In the genomic region with DNA sequence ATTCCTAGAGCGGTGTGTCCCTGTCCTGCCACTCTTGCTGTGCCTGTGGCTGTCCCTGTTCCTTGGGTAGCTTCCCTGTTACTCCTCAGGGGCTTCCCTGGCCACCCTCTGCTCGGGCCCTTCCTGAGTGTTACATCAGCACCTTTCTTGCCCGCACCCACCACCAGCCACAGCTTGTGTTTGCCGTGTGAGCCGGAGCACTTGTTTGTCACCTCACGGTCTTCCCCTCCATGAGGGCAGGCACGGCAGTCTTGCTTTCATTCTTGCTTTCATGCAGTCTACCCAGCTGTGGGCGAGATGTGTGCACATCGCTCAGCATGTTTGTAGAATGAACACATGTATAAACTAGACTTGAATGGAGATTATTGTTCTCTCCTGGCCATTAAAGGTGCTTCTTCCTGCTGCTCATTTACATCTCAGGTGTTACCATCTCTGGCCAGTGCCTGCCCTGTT, we compare ENCODE assay signal across 9 cellular contexts. TPM values are rescaled to one million over a fixed set of nuclear protein-coding genes. Genes with fewer than 3 reads are reported as not detected.
A peak's percentile ranks its signal among the peaks of the same experiment; 100 is the strongest.
DNase-seq lines count a peak whose midpoint lies in the region; ATAC-seq and TF ChIP-seq lines count a peak whose summit lies in the region.
"Had no signal": no experiment of that assay in that cellular context is flagged by ENCODE, and none has a peak within 500 bp of the region (broad histone marks: within the 10 kb centered on the region; RNA-seq: fewer than 3 reads in every experiment).

No MANE protein-coding gene starts in this region.

- DNase-seq in CD4-positive, alpha-beta memory T cell, result peak; percentile 31 to 72 (median 41)
- DNase-seq in activated CD4-positive, alpha-beta memory T cell treated with anti-CD3 and anti-CD28 coated beads for 36 hours, result peak; percentile 92
- DNase-seq in left colon, result peak; percentile 53 to 67
- DNase-seq in upper lobe of right lung, result no peak
- DNase-seq in cerebellar nuclear complex (lab: John Stamatoyannopoulos, UW), result no peak
- no peak for DNase-seq in NCI-H187 treated with DMSO at 0.1 percent for 48 hours (lab: John Stamatoyannopoulos, UW)

- H3K27ac ChIP-seq in CD4-positive, alpha-beta memory T cell (ENCODE audit: low read depth, low read length), result peak overlapping the region; percentile 17
- H3K27ac ChIP-seq in upper lobe of right lung, result no peak overlapping the region

- H3K27ac Mint-ChIP-seq in CD4-positive, alpha-beta memory T cell, result peak overlapping the region; percentile 71 to 96 (median 92)
- H3K27ac Mint-ChIP-seq in activated CD4-positive, alpha-beta memory T cell treated with anti-CD3 and anti-CD28 coated beads for 36 hours, result peak overlapping the region; percentile 99
- H3K27ac Mint-ChIP-seq: dendritic cell treated with granulocyte-macrophage colony-stimulating factor and Interleukin-4, amounts not matched to agents 40 ng/mL and 50 ng/mL, for 4 days had no signal

- intact Hi-C loops in CD4-positive, alpha-beta memory T cell (cut with micrococcal nuclease), result no loop called here
- intact Hi-C loops in activated CD4-positive, alpha-beta memory T cell treated with anti-CD3 and anti-CD28 coated beads for 36 hours (cut with micrococcal nuclease), result loop anchor here (2.0 kb wide), 1 partner anchor 44 kb away; no protein-coding TSS in a partner anchor
- intact Hi-C loops in left colon (cut with DNase I, micrococcal nuclease), result no loop called here
- intact Hi-C loops in upper lobe of right lung (cut with DNase I), result no loop called here

- H3K4me1 Mint-ChIP-seq in CD4-positive, alpha-beta memory T cell, result peaks cover 56 to 88% (median 71%) of the 10 kb centered on the region in 4 donors
- peaks cover 87% of the 10 kb centered on the region for H3K4me1 Mint-ChIP-seq in activated CD4-positive, alpha-beta memory T cell treated with anti-CD3 and anti-CD28 coated beads for 36 hours (ENCODE audit: low read depth)

- H3K27me3 Mint-ChIP-seq in CD4-positive, alpha-beta memory T cell, result no peaks in the 10 kb centered on the region
- H3K27me3 Mint-ChIP-seq in activated CD4-positive, alpha-beta memory T cell treated with anti-CD3 and anti-CD28 coated beads for 36 hours, result no peaks in the 10 kb centered on the region
- H3K27me3 Mint-ChIP-seq: dendritic cell treated with granulocyte-macrophage colony-stimulating factor and Interleukin-4, amounts not matched to agents 40 ng/mL and 50 ng/mL, for 4 days had no signal

- H3K9me3 Mint-ChIP-seq in CD4-positive, alpha-beta memory T cell, result no peaks in the 10 kb centered on the region
- H3K9me3 Mint-ChIP-seq in activated CD4-positive, alpha-beta memory T cell treated with anti-CD3 and anti-CD28 coated beads for 36 hours, result no peaks in the 10 kb centered on the region
- H3K9me3 Mint-ChIP-seq: dendritic cell treated with granulocyte-macrophage colony-stimulating factor and Interleukin-4, amounts not matched to agents 40 ng/mL and 50 ng/mL, for 4 days had no signal

- H3K4me3 Mint-ChIP-seq in CD4-positive, alpha-beta memory T cell, result peak overlapping the region; percentile 57 to 79 (median 74)
- peak overlapping the region; percentile 71 for H3K4me3 Mint-ChIP-seq in activated CD4-positive, alpha-beta memory T cell treated with anti-CD3 and anti-CD28 coated beads for 36 hours
- H3K4me3 Mint-ChIP-seq: dendritic cell treated with granulocyte-macrophage colony-stimulating factor and Interleukin-4, amounts not matched to agents 40 ng/mL and 50 ng/mL, for 4 days had no signal

- no peaks in the 10 kb centered on the region for H3K27me3 ChIP-seq in CD4-positive, alpha-beta memory T cell (ENCODE audit: insufficient read depth, low read length)
- no peaks in the 10 kb centered on the region for H3K27me3 ChIP-seq in upper lobe of right lung

- H3K4me1 ChIP-seq in CD4-positive, alpha-beta memory T cell (ENCODE audit: insufficient read depth, low read length), result peaks cover 85% of the 10 kb centered on the region
- H3K4me1 ChIP-seq in upper lobe of right lung, result no peaks in the 10 kb centered on the region

- peaks cover 12 to 20% of the 10 kb centered on the region in 2 donors for H3K36me3 Mint-ChIP-seq in CD4-positive, alpha-beta memory T cell
- H3K36me3 Mint-ChIP-seq in activated CD4-positive, alpha-beta memory T cell treated with anti-CD3 and anti-CD28 coated beads for 36 hours, result peaks cover 34% of the 10 kb centered on the region

- H3K36me3 ChIP-seq in CD4-positive, alpha-beta memory T cell (ENCODE audit: insufficient read depth, low read length), result no peaks in the 10 kb centered on the region
- H3K36me3 ChIP-seq in upper lobe of right lung, result no peaks in the 10 kb centered on the region

- ATAC-seq in GM19455 (IDR thresholded peaks at IDR 0.05; ENCODE audit: unreplicated experiment) (peak; percentile 75), HG03460 (IDR thresholded peaks at IDR 0.05; ENCODE audit: unreplicated experiment) (peak; percentile 77), left colon (peak; percentile 92), upper lobe of right lung (peak; percentile 23)

- H3K9me3 ChIP-seq in CD4-positive, alpha-beta memory T cell (ENCODE audit: control insufficient read depth in 1 of 2, low read length in 2 of 2), result no peaks in the 10 kb centered on the region
- H3K9me3 ChIP-seq in upper lobe of right lung, result no peaks in the 10 kb centered on the region

- CTCF ChIA-PET in CD4-positive, alpha-beta memory T cell (lab: Charles Lee; ENCODE audit: partially characterized antibody), result interaction anchor here (1.8 kb wide), 1 partner anchor 44 kb away, joined by 4 read pairs; no protein-coding TSS in a partner anchor
- CTCF ChIA-PET in activated CD4-positive, alpha-beta memory T cell treated with anti-CD3 and anti-CD28 coated beads for 36 hours (lab: Charles Lee), result interaction anchor here (0.6 to 2.4 kb wide), 4 partner anchors 13 to 225 kb away, joined by 3 to 10 read pairs (median 8); no protein-coding TSS in a partner anchor

- peak overlapping the region in 1 of 2 donors; percentile 4 for H3K4me3 ChIP-seq in CD4-positive, alpha-beta memory T cell (ENCODE audit: low read length in 2 of 2)
- no peak overlapping the region for H3K4me3 ChIP-seq in upper lobe of right lung

- no peak for TF ChIP-seq CTCF in upper lobe of right lung (IDR thresholded peaks at IDR 0.05)

- POLR2A ChIA-PET in CD4-positive, alpha-beta memory T cell (lab: Charles Lee; ENCODE audit: partially characterized antibody), result interaction anchor here (1.2 kb wide), 1 partner anchor 41 kb away, joined by 4 read pairs; no protein-coding TSS in a partner anchor
- POLR2A ChIA-PET in activated CD4-positive, alpha-beta memory T cell treated with anti-CD3 and anti-CD28 coated beads for 36 hours (lab: Charles Lee), result interaction anchor here (0.6 to 7.9 kb wide), 10 partner anchors 12 to 45 kb away, joined by 3 to 70 read pairs (median 6); no protein-coding TSS in a partner anchor

RNA-seq across cellular contexts. Expression of gene TRAF3, which starts 42.0 kb away (rescaled TPM):
- total RNA-seq in CD4-positive, alpha-beta memory T cell, result 10 to 100 TPM; 43.4 to 44.8 TPM
- 10 to 100 TPM; 14.9 to 21.0 TPM for polyA plus RNA-seq in CD4-positive, alpha-beta memory T cell
- total RNA-seq in activated CD4-positive, alpha-beta memory T cell treated with anti-CD3 and anti-CD28 coated beads for 36 hours, result 10 to 100 TPM; 68.8 to 73.6 TPM
- 10 to 100 TPM; 22.6 to 31.6 TPM for total RNA-seq in left colon
- total RNA-seq in upper lobe of right lung, result 22.3 TPM

Comparison
In these comparisons a context has a peak if more than half of its experiments do, and no peak if none do; other contexts are left out.
1. DNase-seq: peak in CD4-positive, alpha-beta memory T cell (5 of 5), activated CD4-positive, alpha-beta memory T cell treated with anti-CD3 and anti-CD28 coated beads for 36 hours (single experiment) and left colon (2 of 2); none in upper lobe of right lung (single experiment), cerebellar nuclear complex (0 of 2) and NCI-H187 treated with DMSO at 0.1 percent for 48 hours (single experiment).
2. ATAC-seq: peak in every context shown above with its lines; median percentile 92 in left colon; 77 in HG03460; 75 in GM19455; 23 in upper lobe of right lung.